1 cellular context compared by ENCODE assay signal in genomic region chrX:155086202-155086840, GRCh38.
TF ChIP-seq lines count a peak whose summit lies in the region.

No MANE protein-coding gene starts in this region.

TF ChIP-seq in IMR-90, 13 proteins besides CTCF, POLR2A, EP300 and RAD21:
- no peak for TF ChIP-seq BHLHE40 (IDR thresholded peaks at IDR 0.05; ENCODE audit: low read depth, low read length)
- peak; percentile 40 for TF ChIP-seq SMC3 (IDR thresholded peaks at IDR 0.05; ENCODE audit: low read depth, low read length)
